ENCODE assay signal across 31 cellular contexts in the genomic region with DNA sequence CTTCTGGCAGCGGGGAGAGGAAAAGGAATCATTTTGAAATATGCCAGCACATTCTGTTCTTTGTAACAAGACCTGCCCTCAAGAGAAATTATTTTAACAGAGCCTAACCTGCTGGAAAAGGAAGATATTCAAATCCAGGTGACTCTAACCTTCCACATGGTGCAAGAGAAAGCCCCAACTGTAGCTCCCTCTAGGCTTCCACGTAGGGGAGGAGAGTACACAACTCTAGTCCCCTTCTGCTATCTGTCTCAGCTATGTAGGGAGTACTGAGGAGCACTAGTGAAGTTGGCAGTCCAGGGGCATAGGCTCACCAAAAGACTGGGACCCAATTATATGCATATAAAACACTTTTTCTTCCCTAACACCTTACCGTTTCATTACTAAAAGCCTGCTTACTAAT.
"Had no signal": no experiment of that assay in that cellular context is flagged by ENCODE, and none has a peak within 500 bp of the region (broad histone marks: within the 10 kb centered on the region; RNA-seq: fewer than 3 reads in every experiment).

No MANE protein-coding gene starts in this region.

- H3K27ac ChIP-seq: neural progenitor cell, ovary, parathyroid adenoma, psoas muscle, right lobe of liver, skin epidermis, spleen, suprapubic skin, testis, tibial artery, transverse colon, upper lobe of right lung, uterus had no signal

- H3K36me3 Mint-ChIP-seq: natural killer cell; neural progenitor cell; stimulated activated memory B cell treated with anti-CD40 and anti-IgM and Interleukin-4, amounts not matched to agents 10 μg/mL and 1 μg/mL and 100 μg/mL, for 72 hours; type B pancreatic cell had no signal

- ATAC-seq: natural killer cell; psoas muscle; right cardiac atrium; right lobe of liver; stimulated activated memory B cell treated with anti-CD40 and anti-IgM and Interleukin-4, amounts not matched to agents 10 μg/mL and 1 μg/mL and 100 μg/mL, for 72 hours; stimulated activated naive CD8-positive, alpha-beta T cell treated with anti-CD3 and anti-CD28 coated beads, Interleukin-15, amount 100 ng/mL, for 72 hours; stimulated activated naive CD8-positive, alpha-beta T cell treated with anti-CD3 and anti-CD28 coated beads, Interleukin-15, Interleukin-2, amounts not matched to agents 100 U/mL and 50 U/mL, for 24 hours; upper lobe of right lung had no signal

- H3K4me3 ChIP-seq: neural progenitor cell, ovary, psoas muscle, right lobe of liver, skin epidermis, smooth muscle cell, spleen, suprapubic skin, testis, tibial artery, transverse colon, upper lobe of right lung, uterus had no signal

- H3K27me3 ChIP-seq: neural progenitor cell, ovary, right lobe of liver, testis, uterus had no signal

- H3K4me3 Mint-ChIP-seq: natural killer cell; nephron; neural progenitor cell; stimulated activated memory B cell treated with anti-CD40 and anti-IgM and Interleukin-4, amounts not matched to agents 10 μg/mL and 1 μg/mL and 100 μg/mL, for 72 hours; stimulated activated naive CD8-positive, alpha-beta T cell treated with anti-CD3 and anti-CD28 coated beads, Interleukin-15, amount 100 ng/mL, for 72 hours; type B pancreatic cell had no signal

- H3K9me3 Mint-ChIP-seq: natural killer cell had no signal

- H3K4me1 ChIP-seq: neural progenitor cell, parathyroid adenoma, psoas muscle, right lobe of liver, spleen, suprapubic skin, testis, tibial artery, transverse colon, upper lobe of right lung, uterus had no signal

- H3K9me3 ChIP-seq: psoas muscle, right lobe of liver, suprapubic skin, testis, tibial artery, transverse colon, upper lobe of right lung, uterus had no signal

- H3K36me3 ChIP-seq: neural progenitor cell, ovary, right lobe of liver, spleen, suprapubic skin, tibial artery, transverse colon, upper lobe of right lung, uterus had no signal

- H3K4me1 Mint-ChIP-seq: natural killer cell; nephron; neural progenitor cell; stimulated activated memory B cell treated with anti-CD40 and anti-IgM and Interleukin-4, amounts not matched to agents 10 μg/mL and 1 μg/mL and 100 μg/mL, for 72 hours; stimulated activated naive CD8-positive, alpha-beta T cell treated with anti-CD3 and anti-CD28 coated beads, Interleukin-15, amount 100 ng/mL, for 72 hours had no signal

- H3K27ac Mint-ChIP-seq: natural killer cell; nephron; neural progenitor cell; progenitor cell of endocrine pancreas; stimulated activated memory B cell treated with anti-CD40 and anti-IgM and Interleukin-4, amounts not matched to agents 10 μg/mL and 1 μg/mL and 100 μg/mL, for 72 hours; stimulated activated naive CD8-positive, alpha-beta T cell treated with anti-CD3 and anti-CD28 coated beads, Interleukin-15, amount 100 ng/mL, for 72 hours; type B pancreatic cell had no signal

- DNase-seq: natural killer cell; occipital lobe; ovary; posterior cingulate gyrus; psoas muscle; right cardiac atrium; right lobe of liver; spleen; stimulated activated CD4-positive, alpha-beta T cell treated with anti-CD3 and anti-CD28 coated beads, Interleukin-12 subunit alpha, Interleukin-12 subunit beta, amount 100 ng/mL, for 4 hours; stimulated activated CD4-positive, alpha-beta T cell treated with anti-CD3 and anti-CD28 coated beads, Interleukin-1b, Interleukin-23, amount 100 ng/mL, for 48 hours; stimulated activated CD4-positive, alpha-beta T cell treated with anti-CD3 and anti-CD28 coated beads, Interleukin-4, amount 100 ng/mL, for 1 hour; stimulated activated CD4-positive, alpha-beta T cell treated with anti-CD3 and anti-CD28 coated beads, Interleukin-4, amount 100 ng/mL, for 4 hours; stimulated activated CD8-positive, alpha-beta memory T cell treated with anti-CD3 and anti-CD28 coated beads, Interleukin-4, amount 100 ng/mL, for 48 hours; stimulated activated naive CD4-positive, alpha-beta T cell; stimulated activated naive CD8-positive, alpha-beta T cell treated with anti-CD3 and anti-CD28 coated beads, Interleukin-15, amount 100 ng/mL, for 72 hours; stimulated activated naive CD8-positive, alpha-beta T cell treated with anti-CD3 and anti-CD28 coated beads, Interleukin-15, Interleukin-2, amounts not matched to agents 100 U/mL and 50 U/mL, for 24 hours; substantia nigra; testis; tibial artery; transverse colon; upper lobe of right lung; uterus had no signal

- H3K27me3 Mint-ChIP-seq: progenitor cell of endocrine pancreas had no signal
